8 cellular contexts compared by ENCODE assay signal in genomic region chr2:216632952-216633615, GRCh38. TPM values are rescaled to one million over a fixed set of nuclear protein-coding genes. Genes with fewer than 3 reads are reported as not detected.
DNase-seq lines count a peak whose midpoint lies in the region; ATAC-seq, FAIRE-seq and TF ChIP-seq lines count a peak whose summit lies in the region.

Gene IGFBP2 (plus strand): TSS chr2:216633420. CDS start chr2:216633524, 104 bp downstream.

- H3K4me3 Mint-ChIP-seq in HFFc6: peak within 1 kb of the TSS; percentile 77

- in situ Hi-C loops in HepG2 (cut with HindIII; ENCODE audit: extremely low pct_ligation_motif_present, low pct_unique_long_range_greater_than_20kb): no loop called here

- H3K36me3 ChIP-seq in SJSA1 (no peaks in the 10 kb centered on the region), colonic mucosa (no peaks in the 10 kb centered on the region), HepG2 (replicated peaks in 1 of 2; ENCODE audit: control insufficient read depth in 1 of 2, insufficient read depth in 2 of 2, low read length in 2 of 2) (no peaks in the 10 kb centered on the region)

- peak within 1 kb of the TSS; percentile 90 for H3K4me2 ChIP-seq in HepG2 (ENCODE audit: low read depth, low read length)

- H3K4me1 Mint-ChIP-seq in HFFc6 (ENCODE audit: low read depth): peaks cover 42% of the 10 kb centered on the region

- TF ChIP-seq RAD21 in HepG2 (CRISPR knock-in tag; IDR thresholded peaks at IDR 0.05): no peak

- H3K36me3 Mint-ChIP-seq in HFFc6 (ENCODE audit: low read depth): no peaks in the 10 kb centered on the region

- TF ChIP-seq CTCF in HFFc6 (IDR thresholded peaks at IDR 0.05) (no peak), colonic mucosa (IDR thresholded peaks at IDR 0.05) (no peak), HepG2 (CRISPR knock-in tag; IDR thresholded peaks at IDR 0.05) (no peak)

- TF ChIP-seq EP300 in HepG2 (IDR thresholded peaks at IDR 0.05; ENCODE audit: low read depth in 2 of 2, low read length in 2 of 2): no peak
- no peak for TF ChIP-seq EP300 in HepG2 (CRISPR knock-in tag; IDR thresholded peaks at IDR 0.05; ENCODE audit: borderline replicate concordance)

- no peak within 1 kb of the TSS for H3K27ac Mint-ChIP-seq in HFFc6

- no peaks in the 10 kb centered on the region for H3K9me3 ChIP-seq in SJSA1 (replicated peaks)
- H3K9me3 ChIP-seq in colonic mucosa: no peaks in the 10 kb centered on the region
- no peaks in the 10 kb centered on the region for H3K9me3 ChIP-seq in HepG2 (ENCODE audit: low read length)

- no peak for ATAC-seq in HepG2

- intact Hi-C loops in colonic mucosa (cut with DNase I) (no loop called here), HepG2 (cut with micrococcal nuclease; ENCODE audit: unreplicated experiment) (no loop called here)

- no peaks in the 10 kb centered on the region for H4K20me1 ChIP-seq in HepG2 (ENCODE audit: insufficient read depth, low read length)

- CTCF ChIA-PET in HepG2 (lab: Yijun Ruan, JAX; ENCODE audit: low intra/inter-chr PET ratio, low total read pairs): no interaction called here

- no peak within 1 kb of the TSS for H3K27ac ChIP-seq in SJSA1
- no peak within 1 kb of the TSS for H3K27ac ChIP-seq in colonic mucosa
- no peak within 1 kb of the TSS for H3K27ac ChIP-seq in HepG2 (ENCODE audit: extremely low read length, insufficient read depth, low read length)

- POLR2A ChIA-PET in HepG2 (lab: Yijun Ruan, JAX): interaction anchor here (1.5 kb wide), 1 partner anchor 113 kb away, joined by 5 read pairs; no protein-coding TSS in a partner anchor

- TF ChIP-seq POLR2A in HepG2 (IDR thresholded peaks at IDR 0.05; ENCODE audit: insufficient read depth in 1 of 2, low read depth in 2 of 2, low read length in 2 of 2): no peak

- no TSS peak for BruUV-seq in HepG2 (replicated peaks; lab: Mats Ljungman, UMichigan)

- H3K27me3 ChIP-seq in SJSA1 (replicated peaks) (peaks cover 41% of the 10 kb centered on the region), colonic mucosa (peaks cover 11% of the 10 kb centered on the region), HepG2 (ENCODE audit: control insufficient read depth in 1 of 2, insufficient read depth in 2 of 2, low read length in 2 of 2) (peaks cover 8 to 56% of the 10 kb centered on the region in 2 experiments; a peak in 4 of 5 replicates)

- H3K79me2 ChIP-seq in HepG2 (ENCODE audit: insufficient read depth, low read length): no peaks in the 10 kb centered on the region

- 29% methylated on average over 39 of the region's 70 CpGs for WGBS in HepG2 (ENCODE audit: low lambda C conversion rate)

- H3K4me3 ChIP-seq in SJSA1 (peak within 1 kb of the TSS; percentile 19), colonic mucosa (peak within 1 kb of the TSS; percentile 44), HepG2 (replicated peaks in 1 of 3; ENCODE audit: insufficient read depth in 1 of 3, low read depth in 2 of 3, low read length in 3 of 3) (peak within 1 kb of the TSS; percentile 17 to 71 (median 34))

- H3K27me3 Mint-ChIP-seq in HFFc6 (ENCODE audit: insufficient read depth): peaks cover 61% of the 10 kb centered on the region

- no peak for FAIRE-seq in HepG2 (lab: Jason Lieb, UNC)

- DNase-seq in CD1c-positive myeloid dendritic cell (ENCODE audit: extremely low spot score) (peak; percentile 16), HFFc6 (no peak), SJSA1 (ENCODE audit: low read depth in 1 of 2, low spot score in 2 of 2) (no peak), colonic mucosa (peak; percentile 46), HepG2 (ENCODE audit: low spot score) (no peak), hippocampal formation (lab: John Stamatoyannopoulos, UW) (no peak), NAMALWA (ENCODE audit: low spot score) (no peak)
- DNase-seq in stimulated activated CD8-positive, alpha-beta memory T cell treated with anti-CD3 and anti-CD28 coated beads, Interleukin-4, amount 100 ng/mL, for 24 hours (ENCODE audit: low read depth): peak; percentile 15

- H3K4me1 ChIP-seq in SJSA1 (replicated peaks) (peaks cover 18% of the 10 kb centered on the region), colonic mucosa (peaks cover 4% of the 10 kb centered on the region), HepG2 (ENCODE audit: insufficient read depth, low read length) (peaks cover 43% of the 10 kb centered on the region)

- H3K9me3 Mint-ChIP-seq in HFFc6: no peaks in the 10 kb centered on the region

- H2AFZ ChIP-seq in HepG2 (ENCODE audit: low read length): no peak within 1 kb of the TSS

- peak within 1 kb of the TSS; percentile 61 to 82 for H3K9ac ChIP-seq in colonic mucosa (ENCODE audit: low read depth in 2 of 2, low read length in 2 of 2)
- peak within 1 kb of the TSS; percentile 37; the same call in 1 of the 2 replicates for H3K9ac ChIP-seq in HepG2 (ENCODE audit: insufficient read depth, low read depth, low read length)

TF ChIP-seq in HepG2, 621 proteins besides CTCF, POLR2A, EP300 and RAD21 (continues in another document):
- TF ChIP-seq EZH2 (conservative IDR thresholded peaks at IDR 0.05; ENCODE audit: low read depth, low read length) (peak; percentile 45; the same call in 1 of the 2 replicates), KMT2B (CRISPR knock-in tag; IDR thresholded peaks at IDR 0.05) (no peak), ZNF296 (CRISPR knock-in tag; conservative IDR thresholded peaks at IDR 0.05) (no peak), ZNF274 (CRISPR knock-in tag; IDR thresholded peaks at IDR 0.05) (no peak), MAFG (CRISPR knock-in tag; IDR thresholded peaks at IDR 0.05) (no peak), JUNB (CRISPR knock-in tag; IDR thresholded peaks at IDR 0.05; ENCODE audit: borderline replicate concordance) (no peak), GMEB2 (CRISPR knock-in tag; IDR thresholded peaks at IDR 0.05; ENCODE audit: low read depth) (no peak), KAT2B (IDR thresholded peaks at IDR 0.05; ENCODE audit: borderline replicate concordance, low read depth, low read length) (no peak), PHF20 (CRISPR knock-in tag; IDR thresholded peaks at IDR 0.05) (no peak), REXO4 (CRISPR knock-in tag; IDR thresholded peaks at IDR 0.05; ENCODE audit: borderline replicate concordance) (no peak), HNRNPK (IDR thresholded peaks at IDR 0.05; ENCODE audit: low read depth, low read length, poor library complexity, severe bottlenecking) (no peak), CBX2 (IDR thresholded peaks at IDR 0.05; ENCODE audit: low read depth, low read length) (no peak), CBX2 (CRISPR knock-in tag; IDR thresholded peaks at IDR 0.05; ENCODE audit: low read depth) (0 out of 2 replicates have a peak, but pooled peaks have one; percentile 48), MAX (IDR thresholded peaks at IDR 0.05) (peak; percentile 4; the same call in 1 of the 2 replicates)
- TF ChIP-seq, protein P1, sequence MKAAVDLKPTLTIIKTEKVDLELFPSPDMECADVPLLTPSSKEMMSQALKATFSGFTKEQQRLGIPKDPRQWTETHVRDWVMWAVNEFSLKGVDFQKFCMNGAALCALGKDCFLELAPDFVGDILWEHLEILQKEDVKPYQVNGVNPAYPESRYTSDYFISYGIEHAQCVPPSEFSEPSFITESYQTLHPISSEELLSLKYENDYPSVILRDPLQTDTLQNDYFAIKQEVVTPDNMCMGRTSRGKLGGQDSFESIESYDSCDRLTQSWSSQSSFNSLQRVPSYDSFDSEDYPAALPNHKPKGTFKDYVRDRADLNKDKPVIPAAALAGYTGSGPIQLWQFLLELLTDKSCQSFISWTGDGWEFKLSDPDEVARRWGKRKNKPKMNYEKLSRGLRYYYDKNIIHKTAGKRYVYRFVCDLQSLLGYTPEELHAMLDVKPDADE (CRISPR knock-in tag; IDR thresholded peaks at IDR 0.05): no peak

RNA-seq across cellular contexts. Expression of gene IGFBP2, which starts in this region (rescaled TPM):
- under 1 TPM in 2 of 6 experiments, not detected in 4; 0.28 to 0.40 TPM for total RNA-seq in HFFc6 (2021; fragmentation: NEBNext Ultra II Directional; extraction: Animal tissue kit (Norgen Biotek cat#: 25700))
- 0.32 and 0.60 TPM in 2 replicates for total RNA-seq in SJSA1 (2014; rRNA removed; shearing (Covaris generic))
- total RNA-seq in colonic mucosa (100 to 1,000 TPM; 106 to 177 TPM), HepG2 (2016; rRNA removed; fragmentation: Illumina TruSeq; extraction: Trizol) (0.45 and 2.0 TPM in 2 replicates)
- total RNA-seq in HepG2 (2016; cell fraction: cytosol; rRNA removed; fragmentation: Illumina TruSeq; extraction: Trizol; ENCODE audit: low read depth): 0.79 and 0.81 TPM in 2 replicates
- 0.83 and 1.8 TPM in 2 replicates for total RNA-seq in HepG2 (2016; cell fraction: insoluble cytoplasmic fraction; rRNA removed; fragmentation: Illumina TruSeq; extraction: Trizol)
- total RNA-seq in HepG2 (2016; cell fraction: membrane; rRNA removed; fragmentation: Illumina TruSeq; extraction: Trizol): 0.68 and 1.4 TPM in 2 replicates
- total RNA-seq in HepG2 (2016; cell fraction: nucleus; rRNA removed; fragmentation: Illumina TruSeq; extraction: Trizol): 1.2 and 2.0 TPM in 2 replicates
- polyA plus RNA-seq in HepG2 (2011; rRNA removed): 5.8 and 11.4 TPM in 2 replicates
- 8.5 and 9.3 TPM in 2 replicates for polyA plus RNA-seq in HepG2 (2011; cell fraction: cytosol; rRNA removed)
- polyA plus RNA-seq in HepG2 (2011; cell fraction: nucleus; rRNA removed): 3.3 and 6.4 TPM in 2 replicates
- 18.9 and 24.8 TPM in 2 replicates for polyA plus RNA-seq in HepG2 (2012)
- 0.59 and 1.1 TPM in 2 replicates for polyA plus RNA-seq in HepG2 (2016; cell fraction: cytosol; fragmentation: Illumina TruSeq; extraction: Trizol; ENCODE audit: low read depth)
- 0.91 and 1.3 TPM in 2 replicates for polyA plus RNA-seq in HepG2 (2016; cell fraction: insoluble cytoplasmic fraction; fragmentation: Illumina TruSeq; extraction: Trizol; ENCODE audit: low read depth)
- 1.1 and 1.2 TPM in 2 replicates for polyA plus RNA-seq in HepG2 (2016; cell fraction: membrane; fragmentation: Illumina TruSeq; extraction: Trizol; ENCODE audit: low read depth)
- 3.8 and 3.9 TPM in 2 replicates for polyA plus RNA-seq in HepG2 (2016; cell fraction: nucleus; fragmentation: Illumina TruSeq; extraction: Trizol; ENCODE audit: insufficient read depth, low read depth)
- polyA minus RNA-seq in HepG2 (2011; rRNA and poly(A)+ RNA removed; ENCODE audit: low replicate concordance): 0.19 and 1.9 TPM in 2 replicates
- 1.7 and 3.2 TPM in 2 replicates for polyA minus RNA-seq in HepG2 (2011; cell fraction: cytosol; rRNA and poly(A)+ RNA removed)
- polyA minus RNA-seq in HepG2 (2011; cell fraction: nucleus; rRNA and poly(A)+ RNA removed): 0.52 and 0.99 TPM in 2 replicates

Comparison
In these comparisons a context has a peak if more than half of its experiments do, and no peak if none do; other contexts are left out.
1. RNA of gene IGFBP2 (total RNA-seq): 106 to 177 TPM in colonic mucosa; 0.45 to 2.0 TPM in HepG2, 0.32 to 0.60 TPM in SJSA1 and 0.28 to 0.40 TPM in HFFc6; every median in the first group is over 10 times any median in the second.
2. DNase-seq: peak in CD1c-positive myeloid dendritic cell (single experiment), colonic mucosa (single experiment) and stimulated activated CD8-positive, alpha-beta memory T cell treated with anti-CD3 and anti-CD28 coated beads, Interleukin-4, amount 100 ng/mL, for 24 hours (single experiment); none in HFFc6 (single experiment), SJSA1 (0 of 2), HepG2 (single experiment), hippocampal formation (0 of 2) and NAMALWA (single experiment).
3. Peak in every context shown above with its lines, with median percentiles within 50 percentile points of each other: H3K4me3 ChIP-seq.